ENCODE assay signal across 19 cellular contexts in the genomic region with DNA sequence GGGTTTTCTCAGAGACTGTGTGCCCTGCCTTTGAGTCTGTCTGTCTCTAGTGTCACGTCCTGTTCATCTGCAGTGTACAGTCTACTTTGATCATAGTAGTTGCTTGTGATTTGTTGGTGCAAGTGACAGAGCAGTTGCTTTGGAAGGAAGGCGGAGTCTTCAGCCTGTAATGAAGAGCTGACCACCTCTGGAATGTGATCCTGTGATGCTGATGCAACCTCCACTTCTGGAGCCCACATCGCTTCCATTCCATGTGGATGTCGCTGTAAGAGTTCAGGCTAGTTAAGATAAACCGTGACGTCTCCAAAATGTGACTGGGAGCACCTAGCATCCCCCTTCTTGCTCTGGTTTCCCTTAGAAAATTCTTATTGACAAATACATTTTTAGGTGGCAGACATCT.
"Had no signal": no experiment of that assay in that cellular context is flagged by ENCODE, and none has a peak within 500 bp of the region (broad histone marks: within the 10 kb centered on the region; RNA-seq: fewer than 3 reads in every experiment).

No MANE protein-coding gene starts in this region.

- H3K4me3 ChIP-seq: colonic mucosa, esophagus squamous epithelium, heart left ventricle, prostate gland, right lobe of liver, upper lobe of left lung had no signal

- H3K4me1 ChIP-seq: colonic mucosa, right lobe of liver had no signal

- H3K27me3 ChIP-seq: colonic mucosa, esophagus squamous epithelium, heart left ventricle, right lobe of liver, upper lobe of left lung had no signal

- FAIRE-seq: endothelial cell of umbilical vein, frontal cortex had no signal

- H3K36me3 ChIP-seq: colonic mucosa, esophagus squamous epithelium, heart left ventricle, prostate gland, right lobe of liver, upper lobe of left lung had no signal

- DNase-seq: activated CD4-positive, alpha-beta memory T cell treated with anti-CD3 and anti-CD28 coated beads, Interleukin-2, amount 10 ng/mL, durations not matched to agents 7 days and 5 days; activated CD4-positive, alpha-beta T cell treated with anti-CD3 and anti-CD28 coated beads for 36 hours; activated effector memory CD4-positive, alpha-beta T cell treated with Interleukin-2 at 50 U/mL for 16 hours; activated naive CD4-positive, alpha-beta T cell treated with anti-CD3 and anti-CD28 coated beads, Interleukin-2, amount 50 U/mL, for 16 hours; activated T-cell treated with anti-CD3 and anti-CD28 coated beads, Interleukin-2, amount 50 U/mL, for 4 hours; colonic mucosa; effector CD4-positive, alpha-beta T cell; esophagus squamous epithelium; heart left ventricle; immature natural killer cell; right lobe of liver; stimulated activated CD4-positive, alpha-beta T cell treated with anti-CD3 and anti-CD28 coated beads, Interleukin-1b, Interleukin-23, amount 100 ng/mL, for 48 hours; stimulated activated naive CD8-positive, alpha-beta T cell treated with anti-CD3 and anti-CD28 coated beads, Interleukin-15, amount 100 ng/mL, for 72 hours; T-helper 1 cell; upper lobe of left lung had no signal

- H3K9me3 ChIP-seq: colonic mucosa, prostate gland, right lobe of liver had no signal

- H3K27ac ChIP-seq: colonic mucosa, esophagus squamous epithelium, heart left ventricle, prostate gland, right lobe of liver, upper lobe of left lung, VCaP had no signal
